Comparison of ENCODE assay signal across 18 cellular contexts in the genomic region with DNA sequence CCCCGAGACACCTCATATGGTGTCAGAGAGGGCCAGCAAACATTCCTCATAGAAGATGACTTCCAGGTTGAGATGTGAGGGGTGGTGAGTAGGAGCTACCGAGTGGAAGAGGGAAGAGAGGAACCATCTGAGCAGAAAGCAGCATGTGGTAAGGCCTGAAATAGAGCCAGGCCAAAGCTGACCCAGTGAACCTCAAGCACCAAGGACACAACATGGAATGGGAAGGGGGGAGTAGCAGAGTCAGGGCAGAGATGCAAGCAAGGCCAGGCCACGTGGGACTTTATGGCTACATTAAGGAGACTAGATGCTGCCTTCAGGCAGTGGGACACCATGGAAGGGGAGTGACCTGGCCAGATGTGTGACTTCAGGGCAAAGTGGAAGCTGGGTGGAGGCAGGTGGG. TPM values are rescaled to one million over a fixed set of nuclear protein-coding genes. Genes with fewer than 3 reads are reported as not detected.
A peak's percentile ranks its signal among the peaks of the same experiment; 100 is the strongest.
DNase-seq lines count a peak whose midpoint lies in the region; ATAC-seq and TF ChIP-seq lines count a peak whose summit lies in the region.
"Had no signal": no experiment of that assay in that cellular context is flagged by ENCODE, and none has a peak within 500 bp of the region (broad histone marks: within the 10 kb centered on the region; RNA-seq: fewer than 3 reads in every experiment).

No MANE protein-coding gene starts in this region.

- H2BK120ac ChIP-seq in IMR-90 (ENCODE audit: low read depth, low read length) = no peak overlapping the region

- intact Hi-C loops in IMR-90 (cut with micrococcal nuclease) = no loop called here

- H3K23ac ChIP-seq in IMR-90 (ENCODE audit: low read depth, low read length) = no peak overlapping the region

- H3K9me2 ChIP-seq in hepatocyte (replicated peaks; ENCODE audit: insufficient read depth) = no peaks in the 10 kb centered on the region
- no peaks in the 10 kb centered on the region for H3K9me2 ChIP-seq in MM.1S (replicated peaks; ENCODE audit: insufficient read depth, low read length)

- H3K36me3 ChIP-seq in IMR-90 (ENCODE audit: control insufficient read depth, insufficient read depth, low read length) (no peaks in the 10 kb centered on the region), hepatocyte (replicated peaks; ENCODE audit: insufficient read depth, low read depth) (no peaks in the 10 kb centered on the region), MM.1S (replicated peaks; ENCODE audit: insufficient read depth, low read length) (no peaks in the 10 kb centered on the region), SJCRH30 (no peaks in the 10 kb centered on the region)
- H3K36me3 ChIP-seq: BE2C had no signal

- H3K4ac ChIP-seq in IMR-90 (ENCODE audit: low read depth, low read length) = peak overlapping the region; percentile 51; the same call in 1 of the 2 replicates

- peaks cover 11% of the 10 kb centered on the region; the same call in 1 of the 2 replicates for H3K9me1 ChIP-seq in IMR-90 (ENCODE audit: insufficient read depth, low read length)

- in situ Hi-C loops in IMR-90 (cut with MboI; ENCODE audit: low sequenced_read_pairs) = no loop called here

- H2AK9ac ChIP-seq in IMR-90 (replicated peaks; ENCODE audit: low read depth, low read length, poor library complexity) = no peak overlapping the region

- no peak overlapping the region for H4K8ac ChIP-seq in IMR-90 (ENCODE audit: low read depth in 2 of 2, low read length in 2 of 2)

- H3K18ac ChIP-seq in IMR-90 (ENCODE audit: low read depth, low read length) = no peak overlapping the region

- H2BK20ac ChIP-seq in IMR-90 (ENCODE audit: low read depth, low read length) = peak overlapping the region; percentile 28; the same call in 1 of the 2 replicates

- peaks cover 5% of the 10 kb centered on the region; the same call in 1 of the 2 replicates for H3K27me3 ChIP-seq in IMR-90 (ENCODE audit: control insufficient read depth, insufficient read depth, low read length)
- no peaks in the 10 kb centered on the region for H3K27me3 ChIP-seq in hepatocyte
- H3K27me3 ChIP-seq in MM.1S (replicated peaks; ENCODE audit: insufficient read depth, low read length) = no peaks in the 10 kb centered on the region
- H3K27me3 ChIP-seq in SJCRH30 = no peaks in the 10 kb centered on the region
- H3K27me3 ChIP-seq: BE2C had no signal

- dilution Hi-C loops in IMR-90 (cut with HindIII; ENCODE audit: low sequenced_read_pairs, unreplicated experiment) = no loop called here

- no peak for TF ChIP-seq RAD21 in IMR-90 (IDR thresholded peaks at IDR 0.05; ENCODE audit: low read length)

- no peaks in the 10 kb centered on the region for H3K79me2 ChIP-seq in hepatocyte
- H3K79me2 ChIP-seq in MM.1S (ENCODE audit: low read length) = no peaks in the 10 kb centered on the region

- DNase-seq in IMR-90 (no peak), RWPE1 (ENCODE audit: low spot score) (no peak), hepatocyte (ENCODE audit: low spot score) (no peak), MM.1S (no peak), activated T-cell treated with anti-CD3 and anti-CD28 coated beads for 4 hours (no peak), SJCRH30 (no peak)
- DNase-seq: BE2C; C1 segment of cervical spinal cord; CD4-positive, alpha-beta T cell; DMS153; DMS79; GDM1; H7; HFFc6 had no signal

- ATAC-seq in IMR-90 (ENCODE audit: low read depth) (no peak), GM18502 (IDR thresholded peaks at IDR 0.05; ENCODE audit: poor library complexity, unreplicated experiment) (no peak)
- ATAC-seq: GM23338, HCT116 had no signal

- no peak overlapping the region for H4K5ac ChIP-seq in IMR-90 (ENCODE audit: low read depth, low read length)

- H3K4me3 ChIP-seq in IMR-90 (ENCODE audit: insufficient read depth, low read depth, low read length) (no peak overlapping the region), hepatocyte (no peak overlapping the region), MM.1S (ENCODE audit: low read length) (no peak overlapping the region), SJCRH30 (no peak overlapping the region)
- H3K4me3 ChIP-seq: GM23338 had no signal

- POLR2A ChIA-PET in IMR-90 (lab: Charles Lee; ENCODE audit: unreplicated experiment) = no interaction called here
- POLR2A ChIA-PET in RWPE1 (lab: Yijun Ruan, JAX; ENCODE audit: low non-redundant PET) = no interaction called here

- no TSS peak for BruUV-seq in IMR-90 (replicated peaks; lab: Mats Ljungman, UMichigan)

- H3K4me2 ChIP-seq in IMR-90 (ENCODE audit: low read depth, low read length) (no peak overlapping the region), hepatocyte (no peak overlapping the region), MM.1S (ENCODE audit: low read depth, low read length) (no peak overlapping the region)
- H3K4me2 ChIP-seq: GM23338 had no signal

- H3K9ac ChIP-seq in IMR-90 (ENCODE audit: low read depth, low read length) (no peak overlapping the region), MM.1S (ENCODE audit: low read length) (no peak overlapping the region)

- H3K27ac ChIP-seq in IMR-90 (ENCODE audit: insufficient read depth, low read length) = no peak overlapping the region
- peak overlapping the region; percentile 67 for H3K27ac ChIP-seq in RWPE1
- peak overlapping the region; percentile 82 for H3K27ac ChIP-seq in hepatocyte
- H3K27ac ChIP-seq in MM.1S (ENCODE audit: low read length) = no peak overlapping the region
- H3K27ac ChIP-seq in SJCRH30 = no peak overlapping the region

- CTCF ChIA-PET in IMR-90 (lab: Yijun Ruan, JAX) (no interaction called here), RWPE1 (lab: Yijun Ruan, JAX) (no interaction called here)

- H2AK5ac ChIP-seq in IMR-90 (ENCODE audit: low read depth, low read length) = no peak overlapping the region; the same call in 1 of the 2 replicates

- no peak overlapping the region for H4K91ac ChIP-seq in IMR-90 (ENCODE audit: insufficient read depth, low read depth, low read length)

- 100% methylated on average over 1 of the region's 3 CpGs; no CpG with 5 or more reads in 1 of the 2 experiments for WGBS in IMR-90 (ENCODE audit: extremely low coverage in 2 of 2, insufficient read length in 1 of 2), 2 experiments
- 89% methylated on average over 3 of the region's 3 CpGs for WGBS in hepatocyte (ENCODE audit: low lambda C conversion rate, missing lambda C conversion rate)

- H3K56ac ChIP-seq in IMR-90 (ENCODE audit: extremely low read depth, insufficient read depth, low read length) = no peak overlapping the region

- H3K14ac ChIP-seq in IMR-90 (replicated peaks; ENCODE audit: low read depth, low read length) = no peak overlapping the region

- H2AFZ ChIP-seq in IMR-90 (replicated peaks; ENCODE audit: low read length, poor library complexity) = no peak overlapping the region
- no peak overlapping the region for H2AFZ ChIP-seq in hepatocyte
- H2AFZ ChIP-seq in MM.1S (ENCODE audit: low read length) = no peak overlapping the region
- H2AFZ ChIP-seq: GM23338 had no signal

- no peak overlapping the region for H2BK15ac ChIP-seq in IMR-90 (ENCODE audit: low read depth, low read length)

- no peaks in the 10 kb centered on the region for H3F3A ChIP-seq in MM.1S (ENCODE audit: insufficient read depth, low read length)

- H3K9me3 ChIP-seq in IMR-90 (ENCODE audit: control insufficient read depth, insufficient read depth, low read length) (no peaks in the 10 kb centered on the region), hepatocyte (ENCODE audit: low read depth) (no peaks in the 10 kb centered on the region), MM.1S (replicated peaks; ENCODE audit: insufficient read depth, low read length) (no peaks in the 10 kb centered on the region), SJCRH30 (replicated peaks) (no peaks in the 10 kb centered on the region)
- H3K9me3 ChIP-seq: BE2C had no signal

- no peak for TF ChIP-seq POLR2A in IMR-90 (IDR thresholded peaks at IDR 0.05; ENCODE audit: low read depth, low read length)

- H3K79me1 ChIP-seq in IMR-90 (ENCODE audit: low read depth in 1 of 2, low read length in 2 of 2) = no peaks in the 10 kb centered on the region

- no peaks in the 10 kb centered on the region for H4K20me1 ChIP-seq in IMR-90 (ENCODE audit: insufficient read depth, low read length)
- H4K20me1 ChIP-seq in hepatocyte (ENCODE audit: insufficient read depth, poor library complexity, severe bottlenecking) = no peaks in the 10 kb centered on the region
- no peaks in the 10 kb centered on the region for H4K20me1 ChIP-seq in MM.1S (ENCODE audit: insufficient read depth, low read length)

- TF ChIP-seq CTCF in IMR-90 (conservative IDR thresholded peaks at IDR 0.05; ENCODE audit: low read depth, low read length) (no peak), RWPE1 (conservative IDR thresholded peaks at IDR 0.05; ENCODE audit: low read depth) (no peak), hepatocyte (IDR thresholded peaks at IDR 0.05; ENCODE audit: poor library complexity) (no peak), MM.1S (IDR thresholded peaks at IDR 0.05; ENCODE audit: low read length) (no peak)

- H2BK5ac ChIP-seq in IMR-90 (ENCODE audit: low read depth, low read length, poor library complexity, severe bottlenecking) = no peak overlapping the region

- H3K4me1 ChIP-seq in IMR-90 (ENCODE audit: control insufficient read depth, insufficient read depth, low read length) (peaks cover 10% of the 10 kb centered on the region; the same call in 1 of the 2 replicates), hepatocyte (ENCODE audit: insufficient read depth) (peaks cover 27% of the 10 kb centered on the region), MM.1S (ENCODE audit: low read length) (no peaks in the 10 kb centered on the region), SJCRH30 (peaks cover 18% of the 10 kb centered on the region)
- H3K4me1 ChIP-seq: BE2C had no signal

TF ChIP-seq in IMR-90, 13 proteins besides CTCF, POLR2A, EP300 and RAD21 (continues in another document):
- TF ChIP-seq SMC3 (IDR thresholded peaks at IDR 0.05; ENCODE audit: low read depth, low read length) (no peak), RCOR1 (IDR thresholded peaks at IDR 0.05; ENCODE audit: insufficient replicate concordance, low read length) (no peak), MAFK (IDR thresholded peaks at IDR 0.05; ENCODE audit: low read depth, low read length) (no peak), CHD1 (IDR thresholded peaks at IDR 0.05; ENCODE audit: low read depth, low read length) (no peak)
- TF ChIP-seq, protein P1, sequence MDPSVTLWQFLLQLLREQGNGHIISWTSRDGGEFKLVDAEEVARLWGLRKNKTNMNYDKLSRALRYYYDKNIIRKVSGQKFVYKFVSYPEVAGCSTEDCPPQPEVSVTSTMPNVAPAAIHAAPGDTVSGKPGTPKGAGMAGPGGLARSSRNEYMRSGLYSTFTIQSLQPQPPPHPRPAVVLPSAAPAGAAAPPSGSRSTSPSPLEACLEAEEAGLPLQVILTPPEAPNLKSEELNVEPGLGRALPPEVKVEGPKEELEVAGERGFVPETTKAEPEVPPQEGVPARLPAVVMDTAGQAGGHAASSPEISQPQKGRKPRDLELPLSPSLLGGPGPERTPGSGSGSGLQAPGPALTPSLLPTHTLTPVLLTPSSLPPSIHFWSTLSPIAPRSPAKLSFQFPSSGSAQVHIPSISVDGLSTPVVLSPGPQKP (IDR thresholded peaks at IDR 0.05; ENCODE audit: borderline replicate concordance, low read depth, low read length) = no peak

RNA-seq across cellular contexts. Expression of a gene that starts 38.3 kb away (rescaled TPM):
- total RNA-seq in IMR-90 (2012; rRNA removed) (204 and 224 TPM in 2 replicates), hepatocyte (96.0 and 129 TPM in 2 replicates)
- polyA plus RNA-seq in IMR-90 (2012; rRNA removed) (229 and 231 TPM in 2 replicates), hepatocyte (24.3 and 31.6 TPM in 2 replicates)
- 120 and 337 TPM in 2 replicates for polyA plus RNA-seq in IMR-90 (2012; cell fraction: cytosol; rRNA removed)
- polyA plus RNA-seq in IMR-90 (2012; cell fraction: nucleus; rRNA removed; ENCODE audit: low replicate concordance) = 410 and 708 TPM in 2 replicates
- 33.1 and 34.6 TPM in 2 replicates for total RNA-seq in SJCRH30 (2014; rRNA removed; shearing (Covaris generic))
- polyA plus RNA-seq: IgD-negative memory B cell had no signal

Comparison
In these comparisons a context has a peak if more than half of its experiments do, and no peak if none do; other contexts are left out.
1. H3K27ac ChIP-seq: peak in RWPE1 (single experiment) and hepatocyte (single experiment); none in IMR-90 (single experiment), MM.1S (single experiment) and SJCRH30 (single experiment).